Comparison of ENCODE assay signal across 2 cellular contexts in the genomic region with DNA sequence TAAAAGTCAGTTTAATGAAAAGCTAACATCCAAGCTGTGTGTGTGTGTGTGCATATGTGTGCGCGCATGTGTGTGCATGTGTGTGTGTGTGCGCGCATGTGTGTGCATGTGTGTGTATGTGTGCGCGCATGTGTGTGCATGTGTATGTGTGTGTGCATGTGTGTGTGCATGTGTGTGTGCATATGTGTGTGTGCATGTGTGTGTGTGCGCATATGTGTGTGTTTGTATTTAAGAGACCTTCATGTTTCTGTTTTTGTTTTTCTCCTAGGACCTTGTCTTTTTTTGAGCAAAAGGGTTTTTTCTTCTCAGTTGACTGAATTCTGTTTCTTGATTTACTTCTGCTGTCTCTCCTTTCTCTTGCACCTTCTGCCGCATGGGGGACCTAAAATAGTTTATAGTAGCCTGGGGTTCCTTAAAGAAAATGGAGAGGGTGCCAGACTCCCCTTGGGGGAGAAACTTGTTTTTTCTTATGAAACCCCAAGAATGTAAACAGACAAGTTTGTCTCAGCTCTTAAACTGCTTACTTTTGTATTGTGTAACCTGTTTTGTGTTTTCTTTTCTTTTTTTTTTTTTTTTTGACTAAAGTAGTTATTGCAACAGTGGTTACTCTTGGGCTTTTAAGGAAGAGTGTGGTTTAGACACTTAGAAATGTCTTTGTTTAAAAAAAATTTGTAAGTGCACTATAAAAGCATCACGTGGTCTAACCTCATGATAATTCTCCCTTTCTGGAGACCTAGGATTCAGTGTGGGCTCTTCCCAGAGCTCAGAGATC.
TF ChIP-seq lines count a peak whose summit lies in the region.

No MANE protein-coding gene starts in this region.

TF ChIP-seq in GM12878, 131 proteins besides CTCF, POLR2A, EP300 and RAD21:
- TF ChIP-seq RELA (IDR thresholded peaks at IDR 0.05; ENCODE audit: borderline replicate concordance, partially characterized antibody) (no peak), BCL3 (IDR thresholded peaks at IDR 0.05; ENCODE audit: borderline replicate concordance, insufficient read depth, low read depth, low read length, poor library complexity, severe bottlenecking) (peak; percentile 81), SP1 (IDR thresholded peaks at IDR 0.05; ENCODE audit: low read depth, low read length) (no peak)
- TF ChIP-seq, protein P1, sequence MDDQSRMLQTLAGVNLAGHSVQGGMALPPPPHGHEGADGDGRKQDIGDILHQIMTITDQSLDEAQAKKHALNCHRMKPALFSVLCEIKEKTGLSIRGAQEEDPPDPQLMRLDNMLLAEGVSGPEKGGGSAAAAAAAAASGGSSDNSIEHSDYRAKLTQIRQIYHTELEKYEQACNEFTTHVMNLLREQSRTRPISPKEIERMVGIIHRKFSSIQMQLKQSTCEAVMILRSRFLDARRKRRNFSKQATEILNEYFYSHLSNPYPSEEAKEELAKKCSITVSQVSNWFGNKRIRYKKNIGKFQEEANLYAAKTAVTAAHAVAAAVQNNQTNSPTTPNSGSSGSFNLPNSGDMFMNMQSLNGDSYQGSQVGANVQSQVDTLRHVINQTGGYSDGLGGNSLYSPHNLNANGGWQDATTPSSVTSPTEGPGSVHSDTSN (IDR thresholded peaks at IDR 0.05; ENCODE audit: insufficient replicate concordance, low read depth, low read length): peak; percentile 42

TF ChIP-seq in HepG2, 621 proteins besides CTCF, POLR2A, EP300 and RAD21:
- no peak for TF ChIP-seq SAFB2 (CRISPR knock-in tag; IDR thresholded peaks at IDR 0.05; ENCODE audit: borderline replicate concordance, low read depth)
- 0 out of 2 replicates have a peak, but pooled peaks have one; percentile 9 for TF ChIP-seq MNT (IDR thresholded peaks at IDR 0.05)
- TF ChIP-seq, protein P2, sequence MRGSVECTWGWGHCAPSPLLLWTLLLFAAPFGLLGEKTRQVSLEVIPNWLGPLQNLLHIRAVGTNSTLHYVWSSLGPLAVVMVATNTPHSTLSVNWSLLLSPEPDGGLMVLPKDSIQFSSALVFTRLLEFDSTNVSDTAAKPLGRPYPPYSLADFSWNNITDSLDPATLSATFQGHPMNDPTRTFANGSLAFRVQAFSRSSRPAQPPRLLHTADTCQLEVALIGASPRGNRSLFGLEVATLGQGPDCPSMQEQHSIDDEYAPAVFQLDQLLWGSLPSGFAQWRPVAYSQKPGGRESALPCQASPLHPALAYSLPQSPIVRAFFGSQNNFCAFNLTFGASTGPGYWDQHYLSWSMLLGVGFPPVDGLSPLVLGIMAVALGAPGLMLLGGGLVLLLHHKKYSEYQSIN (CRISPR knock-in tag; IDR thresholded peaks at IDR 0.05; ENCODE audit: borderline replicate concordance): no peak
- TF ChIP-seq KLF12 (CRISPR knock-in tag; IDR thresholded peaks at IDR 0.05; ENCODE audit: borderline replicate concordance): no peak
- TF ChIP-seq MXD1 (CRISPR knock-in tag; IDR thresholded peaks at IDR 0.05): no peak
- TF ChIP-seq ZNF230 (CRISPR knock-in tag; IDR thresholded peaks at IDR 0.05): no peak
- no peak for TF ChIP-seq ZNF652 (CRISPR knock-in tag; IDR thresholded peaks at IDR 0.05; ENCODE audit: borderline replicate concordance, low read depth)
- no peak for TF ChIP-seq ZNF792 (CRISPR knock-in tag; IDR thresholded peaks at IDR 0.05)
